25 cellular contexts compared by ENCODE assay signal in the genomic region with DNA sequence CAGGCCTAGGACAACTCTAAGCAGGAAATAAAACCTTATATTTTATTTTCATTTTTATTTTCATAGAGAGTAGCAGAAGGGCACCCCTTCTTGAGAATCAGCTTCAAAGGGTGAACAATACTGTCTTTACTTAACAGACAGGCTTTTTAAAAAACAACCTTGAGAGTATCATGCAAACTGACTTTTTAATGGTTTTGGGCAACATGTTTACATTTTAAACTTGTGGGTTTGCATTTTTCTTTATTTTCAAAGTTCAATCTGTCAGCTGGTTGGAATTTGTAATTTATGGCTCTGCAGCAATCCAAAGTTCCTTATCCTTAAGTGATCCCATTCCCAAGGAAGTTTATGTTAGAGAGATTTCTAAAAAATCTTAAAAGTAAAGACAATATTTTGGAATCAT.
DNase-seq lines count a peak whose midpoint lies in the region; ATAC-seq and TF ChIP-seq lines count a peak whose summit lies in the region.
"Had no signal": no experiment of that assay in that cellular context is flagged by ENCODE, and none has a peak within 500 bp of the region (broad histone marks: within the 10 kb centered on the region; RNA-seq: fewer than 3 reads in every experiment).

No MANE protein-coding gene starts in this region.

- in situ Hi-C loops in GM23248 (cut with MboI) = no loop called here

- H3K36me3 ChIP-seq in GM23248 (ENCODE audit: low read depth) (no peaks in the 10 kb centered on the region), tibial artery (no peaks in the 10 kb centered on the region)
- H3K36me3 ChIP-seq: BLaER1, cardiac muscle cell, gastrocnemius medialis, lower lobe of right lung had no signal

- no peaks in the 10 kb centered on the region for H3F3A ChIP-seq in GM23248 (ENCODE audit: insufficient read depth)

- H3K4me2 ChIP-seq in GM23248 (ENCODE audit: unreplicated experiment) = peak overlapping the region; percentile 59
- H3K4me2 ChIP-seq: BLaER1 had no signal

- H3K4me1 ChIP-seq in GM23248 (ENCODE audit: insufficient read depth) (peaks cover 29% of the 10 kb centered on the region), tibial artery (peaks cover 0 to 9% (median 1%) of the 10 kb centered on the region in 4 donors)
- H3K4me1 ChIP-seq: BLaER1, gastrocnemius medialis, lower lobe of right lung had no signal

- no peaks in the 10 kb centered on the region for H3K27me3 ChIP-seq in GM23248 (replicated peaks; ENCODE audit: insufficient read depth)
- H3K27me3 ChIP-seq in tibial artery = no peaks in the 10 kb centered on the region
- H3K27me3 ChIP-seq: BLaER1, cardiac muscle cell, gastrocnemius medialis had no signal

- no peaks in the 10 kb centered on the region for H3K79me2 ChIP-seq in GM23248 (ENCODE audit: insufficient read depth)

- DNase-seq in GM23248 = peak; percentile 13
- DNase-seq in fibroblast of villous mesenchyme (ENCODE audit: low read depth) = peak; percentile 92
- DNase-seq in NCI-H2029 (lab: John Stamatoyannopoulos, UW) = no peak
- DNase-seq in stimulated activated naive CD4-positive, alpha-beta T cell (lab: John Stamatoyannopoulos, UW) = no peak
- no peak for DNase-seq in activated effector memory CD4-positive, alpha-beta T cell treated with Interleukin-2 at 50 U/mL for 16 hours
- DNase-seq in tibial artery = no peak
- DNase-seq: activated CD4-positive, alpha-beta memory T cell treated with anti-CD3 and anti-CD28 coated beads, Interleukin-2, amount 10 ng/mL, durations not matched to agents 7 days and 5 days; activated gamma-delta T cell treated with Interleukin-2 at 50 U/mL for 16 hours; activated T-cell treated with anti-CD3 and anti-CD28 coated beads for 4 hours; amygdala; Calu3; gastrocnemius medialis; H7; kidney; lower lobe of right lung; NCI-H1694; NCI-H2227 treated with DMSO at 0.1 percent for 48 hours; NCI-H774; stimulated activated CD4-positive, alpha-beta T cell treated with anti-CD3 and anti-CD28 coated beads, Interleukin-2, amount 100 ng/mL, for 48 hours; stimulated activated naive CD4-positive, alpha-beta T cell treated with Interleukin-2 at 50 U/mL for 16 hours; SW 1271 had no signal

- H3K27ac ChIP-seq in GM23248 (no peak overlapping the region), tibial artery (no peak overlapping the region)
- H3K27ac ChIP-seq: BLaER1, cardiac muscle cell, gastrocnemius medialis, lower lobe of right lung had no signal

- peak; percentile 53 for ATAC-seq in SK-N-SH treated with all-trans-retinoic acid at 6 μM for 48 hours
- ATAC-seq: gastrocnemius medialis, K562, lower lobe of right lung had no signal

- H4K20me1 ChIP-seq in GM23248 (ENCODE audit: insufficient read depth) = no peaks in the 10 kb centered on the region
- H4K20me1 ChIP-seq: BLaER1 had no signal

- H3K9ac ChIP-seq in GM23248 = no peak overlapping the region
- H3K9ac ChIP-seq: BLaER1 had no signal

- H3K4me3 ChIP-seq in GM23248 = no peak overlapping the region; the same call in 1 of the 2 replicates
- no peak overlapping the region for H3K4me3 ChIP-seq in fibroblast of villous mesenchyme (ENCODE audit: low read depth, low read length)
- no peak overlapping the region for H3K4me3 ChIP-seq in tibial artery
- H3K4me3 ChIP-seq: BLaER1, cardiac muscle cell, gastrocnemius medialis, K562, lower lobe of right lung had no signal

- intact Hi-C loops in tibial artery (cut with DNase I; ENCODE audit: low total_unique reads) = no loop called here

- H2AFZ ChIP-seq in GM23248 = peak overlapping the region; percentile 40; the same call in 1 of the 2 replicates

- TF ChIP-seq CTCF in fibroblast of villous mesenchyme (IDR thresholded peaks at IDR 0.05; ENCODE audit: insufficient read depth, low read depth, low read length) (no peak), tibial artery (IDR thresholded peaks at IDR 0.05) (no peak)

- peaks cover 12% of the 10 kb centered on the region; the same call in 1 of the 2 replicates for H3K9me2 ChIP-seq in GM23248 (ENCODE audit: insufficient read depth)

- no peaks in the 10 kb centered on the region for H3K9me3 ChIP-seq in GM23248 (ENCODE audit: low read depth)
- H3K9me3 ChIP-seq in tibial artery = no peaks in the 10 kb centered on the region
- H3K9me3 ChIP-seq: BLaER1, gastrocnemius medialis, lower lobe of right lung had no signal

TF ChIP-seq in SK-N-SH treated with all-trans-retinoic acid at 6 μM for 48 hours, 23 proteins besides CTCF, POLR2A, EP300 and RAD21:
- TF ChIP-seq ZFP3 (CRISPR knock-in tag; IDR thresholded peaks at IDR 0.05) (no peak), ISL1 (CRISPR knock-in tag; IDR thresholded peaks at IDR 0.05) (peak; percentile 47), ESRRG (CRISPR knock-in tag; IDR thresholded peaks at IDR 0.05) (no peak), ZC3H10 (CRISPR knock-in tag; IDR thresholded peaks at IDR 0.05) (peak; percentile 51; the same call in 1 of the 2 replicates), TOX (CRISPR knock-in tag; IDR thresholded peaks at IDR 0.05; ENCODE audit: borderline replicate concordance) (peak; percentile 90), GLIS3 (CRISPR knock-in tag; IDR thresholded peaks at IDR 0.05) (no peak), RARB (CRISPR knock-in tag; IDR thresholded peaks at IDR 0.05) (no peak)
- TF ChIP-seq, protein P1, sequence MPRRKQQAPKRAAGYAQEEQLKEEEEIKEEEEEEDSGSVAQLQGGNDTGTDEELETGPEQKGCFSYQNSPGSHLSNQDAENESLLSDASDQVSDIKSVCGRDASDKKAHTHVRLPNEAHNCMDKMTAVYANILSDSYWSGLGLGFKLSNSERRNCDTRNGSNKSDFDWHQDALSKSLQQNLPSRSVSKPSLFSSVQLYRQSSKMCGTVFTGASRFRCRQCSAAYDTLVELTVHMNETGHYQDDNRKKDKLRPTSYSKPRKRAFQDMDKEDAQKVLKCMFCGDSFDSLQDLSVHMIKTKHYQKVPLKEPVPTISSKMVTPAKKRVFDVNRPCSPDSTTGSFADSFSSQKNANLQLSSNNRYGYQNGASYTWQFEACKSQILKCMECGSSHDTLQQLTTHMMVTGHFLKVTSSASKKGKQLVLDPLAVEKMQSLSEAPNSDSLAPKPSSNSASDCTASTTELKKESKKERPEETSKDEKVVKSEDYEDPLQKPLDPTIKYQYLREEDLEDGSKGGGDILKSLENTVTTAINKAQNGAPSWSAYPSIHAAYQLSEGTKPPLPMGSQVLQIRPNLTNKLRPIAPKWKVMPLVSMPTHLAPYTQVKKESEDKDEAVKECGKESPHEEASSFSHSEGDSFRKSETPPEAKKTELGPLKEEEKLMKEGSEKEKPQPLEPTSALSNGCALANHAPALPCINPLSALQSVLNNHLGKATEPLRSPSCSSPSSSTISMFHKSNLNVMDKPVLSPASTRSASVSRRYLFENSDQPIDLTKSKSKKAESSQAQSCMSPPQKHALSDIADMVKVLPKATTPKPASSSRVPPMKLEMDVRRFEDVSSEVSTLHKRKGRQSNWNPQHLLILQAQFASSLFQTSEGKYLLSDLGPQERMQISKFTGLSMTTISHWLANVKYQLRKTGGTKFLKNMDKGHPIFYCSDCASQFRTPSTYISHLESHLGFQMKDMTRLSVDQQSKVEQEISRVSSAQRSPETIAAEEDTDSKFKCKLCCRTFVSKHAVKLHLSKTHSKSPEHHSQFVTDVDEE (CRISPR knock-in tag; IDR thresholded peaks at IDR 0.05) = no peak

Comparison
In these comparisons a context has a peak if more than half of its experiments do, and no peak if none do; other contexts are left out.
1. DNase-seq: peak in GM23248 (single experiment) and fibroblast of villous mesenchyme (single experiment); none in NCI-H2029 (single experiment), stimulated activated naive CD4-positive, alpha-beta T cell (0 of 6), activated effector memory CD4-positive, alpha-beta T cell treated with Interleukin-2 at 50 U/mL for 16 hours (single experiment) and tibial artery (0 of 2).